In genomic region chr9:129495422-129496186, GRCh38 we compare ENCODE assay signal across 8 cellular contexts.
A peak's percentile ranks its signal among the peaks of the same experiment; 100 is the strongest.
DNase-seq lines count a peak whose midpoint lies in the region; ATAC-seq lines count a peak whose summit lies in the region.

No MANE protein-coding gene starts in this region.

- peak overlapping the region; percentile 97 for H3K27ac Mint-ChIP-seq in central memory CD8-positive, alpha-beta T cell (ENCODE audit: low read depth)
- peak overlapping the region in 5 of 6 donors; percentile 40 to 90 (median 74) for H3K27ac Mint-ChIP-seq in immature natural killer cell

- peaks cover 17% of the 10 kb centered on the region for H3K36me3 Mint-ChIP-seq in central memory CD8-positive, alpha-beta T cell (ENCODE audit: insufficient read depth)
- peaks cover 0 to 8% (median 0%) of the 10 kb centered on the region in 3 donors for H3K36me3 Mint-ChIP-seq in immature natural killer cell

- H3K4me1 Mint-ChIP-seq in central memory CD8-positive, alpha-beta T cell = peaks cover 33% of the 10 kb centered on the region
- H3K4me1 Mint-ChIP-seq in immature natural killer cell = peaks cover 20 to 21% of the 10 kb centered on the region in 2 donors

- ATAC-seq in GM19351 (IDR thresholded peaks at IDR 0.05; ENCODE audit: unreplicated experiment) (peak; percentile 59), HG02588 (IDR thresholded peaks at IDR 0.05; ENCODE audit: unreplicated experiment) (no peak)
- peak; percentile 84 for ATAC-seq in central memory CD8-positive, alpha-beta T cell (replicated peaks; ENCODE audit: extremely low read depth, poor library complexity, severe bottlenecking)

- peak; percentile 86 for DNase-seq in A172 (ENCODE audit: low spot score)
- peak; percentile 82 for DNase-seq in NCI-H2196 treated with DMSO at 0.1 percent for 48 hours (lab: John Stamatoyannopoulos, UW; ENCODE audit: unreplicated experiment)
- DNase-seq in activated CD4-positive, alpha-beta T cell treated with anti-CD3 and anti-CD28 coated beads for 1 hour = peak; percentile 75
- DNase-seq in central memory CD8-positive, alpha-beta T cell (ENCODE audit: low spot score in 2 of 2) = peak; percentile 62 to 64
- peak; percentile 73 to 78 (median 75) for DNase-seq in immature natural killer cell

- no peaks in the 10 kb centered on the region for H3K27me3 Mint-ChIP-seq in central memory CD8-positive, alpha-beta T cell
- H3K27me3 Mint-ChIP-seq in immature natural killer cell (ENCODE audit: low read depth in 3 of 3) = peaks cover 0 to 6% (median 2%) of the 10 kb centered on the region in 3 donors

- H3K4me3 Mint-ChIP-seq in central memory CD8-positive, alpha-beta T cell = peak overlapping the region; percentile 79
- H3K4me3 Mint-ChIP-seq in immature natural killer cell = peak overlapping the region; percentile 81 to 86 (median 85)

- peak overlapping the region; percentile 39 to 57 (median 49) for H3K4me3 ChIP-seq in skin epidermis

- H3K27ac ChIP-seq in skin epidermis = peak overlapping the region; percentile 71 to 100 (median 93)

- H3K9me3 Mint-ChIP-seq in central memory CD8-positive, alpha-beta T cell = no peaks in the 10 kb centered on the region
- no peaks in the 10 kb centered on the region for H3K9me3 Mint-ChIP-seq in immature natural killer cell
